In the genomic region with DNA sequence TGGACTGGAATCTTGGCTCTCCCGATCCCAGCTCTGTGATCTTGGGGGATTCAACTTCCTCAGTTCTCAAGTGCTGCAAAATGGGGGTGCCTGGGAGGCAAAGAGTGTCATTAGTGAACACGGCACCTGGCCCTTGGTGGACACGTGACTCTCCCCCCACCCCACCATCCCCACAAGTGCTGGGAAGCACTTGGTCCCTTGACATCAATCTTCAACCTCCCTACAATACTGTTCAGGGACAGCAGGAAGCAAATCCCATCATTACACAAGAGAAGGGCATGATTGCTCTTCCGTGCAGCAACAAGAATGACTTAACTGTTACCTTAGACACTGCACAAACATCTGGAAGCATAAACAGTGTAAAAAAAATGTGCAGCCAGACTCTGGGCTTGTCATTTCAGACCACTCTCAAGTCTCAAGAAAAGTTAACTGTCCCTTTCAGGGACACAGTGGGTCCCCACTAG, we compare ENCODE assay signal across 13 cellular contexts.
DNase-seq lines count a peak whose midpoint lies in the region; TF ChIP-seq lines count a peak whose summit lies in the region.
"Had no signal": no experiment of that assay in that cellular context is flagged by ENCODE, and none has a peak within 500 bp of the region (broad histone marks: within the 10 kb centered on the region; RNA-seq: fewer than 3 reads in every experiment).

No MANE protein-coding gene starts in this region.

- no TSS peak for BruUV-seq in OCI-LY7 (replicated peaks; lab: Mats Ljungman, UMichigan)

- H3K4me3 ChIP-seq in Loucy (ENCODE audit: low read length, poor library complexity, severe bottlenecking) (no peak overlapping the region), coronary artery (no peak overlapping the region), OCI-LY7 (ENCODE audit: low read depth, low read length, poor library complexity, severe bottlenecking) (no peak overlapping the region), H7 (ENCODE audit: insufficient read depth, low read depth, low read length) (no peak overlapping the region)
- H3K4me3 ChIP-seq: skin epidermis had no signal

- peaks cover 28% of the 10 kb centered on the region for H3K4me1 ChIP-seq in Loucy (ENCODE audit: insufficient read depth, low read length, poor library complexity, severe bottlenecking)
- no peaks in the 10 kb centered on the region for H3K4me1 ChIP-seq in OCI-LY7 (ENCODE audit: insufficient read depth, low read length, poor library complexity, severe bottlenecking)

- H3K27me3 ChIP-seq in Loucy (ENCODE audit: insufficient read depth, low read length, poor library complexity, severe bottlenecking): no peaks in the 10 kb centered on the region
- H3K27me3 ChIP-seq in H7 (ENCODE audit: control insufficient read depth, insufficient read depth, low read length): no peaks in the 10 kb centered on the region

- TF ChIP-seq CTCF in Loucy (conservative IDR thresholded peaks at IDR 0.05; ENCODE audit: low read length): no peak
- TF ChIP-seq CTCF in coronary artery (IDR thresholded peaks at IDR 0.05): no peak
- no peak for TF ChIP-seq CTCF in nephron progenitor cell (IDR thresholded peaks at IDR 0.05)
- no peak for TF ChIP-seq CTCF in OCI-LY7 (conservative IDR thresholded peaks at IDR 0.05; ENCODE audit: low read length)

- H3K36me3 ChIP-seq in Loucy (ENCODE audit: insufficient read depth, low read length) (peaks cover 70% of the 10 kb centered on the region; the same call in 1 of the 2 replicates), OCI-LY7 (ENCODE audit: insufficient read depth, low read length) (peaks cover 65% of the 10 kb centered on the region), H7 (replicated peaks; ENCODE audit: control insufficient read depth, insufficient read depth, low read length) (peaks cover 20% of the 10 kb centered on the region)

- no peak overlapping the region for H2AFZ ChIP-seq in Loucy (ENCODE audit: low read length)
- no peak overlapping the region for H2AFZ ChIP-seq in OCI-LY7 (ENCODE audit: low read length)

- no peaks in the 10 kb centered on the region for H3F3A ChIP-seq in Loucy (ENCODE audit: low read depth)

- CTCF ChIA-PET in OCI-LY7 (lab: Charles Lee; ENCODE audit: unreplicated experiment): no interaction called here

- H3K79me2 ChIP-seq in Loucy (ENCODE audit: insufficient read depth, low read length): peaks cover 51% of the 10 kb centered on the region
- 0 out of 2 replicates have a peak, but pooled peaks cover 2% of the 10 kb centered on the region for H3K79me2 ChIP-seq in OCI-LY7 (ENCODE audit: insufficient read depth, low read depth, low read length)

- H3K4me2 ChIP-seq in Loucy (ENCODE audit: low read depth, low read length, poor library complexity, severe bottlenecking): peak overlapping the region; percentile 67
- no peak overlapping the region for H3K4me2 ChIP-seq in OCI-LY7 (ENCODE audit: low read length)

- DNase-seq in AG20443 (ENCODE audit: low spot score): peak; percentile 40
- peak; percentile 43 for DNase-seq in coronary artery (ENCODE audit: low spot score)
- DNase-seq in nephron progenitor cell: no peak
- DNase-seq in NCI-H82 treated with DMSO at 0.1 percent for 48 hours (lab: John Stamatoyannopoulos, UW; ENCODE audit: unreplicated experiment): no peak
- DNase-seq in stimulated activated CD4-positive, alpha-beta T cell treated with anti-CD3 and anti-CD28 coated beads, Interleukin-12 subunit alpha, Interleukin-12 subunit beta, amount 100 ng/mL, for 4 hours: no peak
- no peak for DNase-seq in OCI-LY7 (ENCODE audit: low spot score)
- no peak for DNase-seq in H7
- DNase-seq: COR-L47; effector CD8-positive, alpha-beta T cell; NCI-H2029 treated with DMSO at 0.1 percent for 48 hours had no signal

- H4K20me1 ChIP-seq in Loucy (ENCODE audit: insufficient read depth, low read length, poor library complexity, severe bottlenecking) (peaks cover 12% of the 10 kb centered on the region), OCI-LY7 (ENCODE audit: insufficient read depth, low read length) (peaks cover 4% of the 10 kb centered on the region; the same call in 1 of the 2 replicates)

- POLR2A ChIA-PET in OCI-LY7 (lab: Charles Lee): no interaction called here

- H3K9me3 ChIP-seq in Loucy (ENCODE audit: insufficient read depth, low read depth, low read length) (no peaks in the 10 kb centered on the region), OCI-LY7 (ENCODE audit: low read length) (no peaks in the 10 kb centered on the region)

- H3K9me3 Mint-ChIP-seq in nephron progenitor cell: no peaks in the 10 kb centered on the region
- H3K9me3 Mint-ChIP-seq: activated naive CD4-positive, alpha-beta T cell treated with anti-CD3 and anti-CD28 coated beads, Interleukin-2, amount 50 U/mL, for 72 hours had no signal

- H3K27ac Mint-ChIP-seq in nephron progenitor cell: peak overlapping the region; percentile 92

- intact Hi-C loops in OCI-LY7 (cut with micrococcal nuclease; ENCODE audit: unreplicated experiment): no loop called here

- no peak overlapping the region for H3K4me3 Mint-ChIP-seq in nephron progenitor cell

- no peak overlapping the region for H3K9ac ChIP-seq in Loucy (ENCODE audit: low read depth, low read length, poor library complexity, severe bottlenecking)

- H3K4me1 Mint-ChIP-seq in nephron progenitor cell: peaks cover 32% of the 10 kb centered on the region

- no peaks in the 10 kb centered on the region for H3K27me3 Mint-ChIP-seq in nephron progenitor cell (ENCODE audit: low read depth, poor library complexity)

- H3K27ac ChIP-seq in coronary artery (no peak overlapping the region), OCI-LY7 (ENCODE audit: low read depth, low read length, poor library complexity, severe bottlenecking) (no peak overlapping the region)

- H3K9me2 ChIP-seq in Loucy (replicated peaks; ENCODE audit: low read depth, low read length) (no peaks in the 10 kb centered on the region), OCI-LY7 (ENCODE audit: insufficient read depth, low read length) (no peaks in the 10 kb centered on the region)

- H3K36me3 Mint-ChIP-seq in nephron progenitor cell (ENCODE audit: low read depth): peaks cover 49% of the 10 kb centered on the region
- H3K36me3 Mint-ChIP-seq: activated naive CD4-positive, alpha-beta T cell treated with anti-CD3 and anti-CD28 coated beads, Interleukin-2, amount 50 U/mL, for 72 hours had no signal

Comparison
In these comparisons a context has a peak if more than half of its experiments do, and no peak if none do; other contexts are left out.
1. DNase-seq: peak in AG20443 (single experiment) and coronary artery (single experiment); none in nephron progenitor cell (single experiment), NCI-H82 treated with DMSO at 0.1 percent for 48 hours (single experiment), stimulated activated CD4-positive, alpha-beta T cell treated with anti-CD3 and anti-CD28 coated beads, Interleukin-12 subunit alpha, Interleukin-12 subunit beta, amount 100 ng/mL, for 4 hours (single experiment), OCI-LY7 (single experiment) and H7 (single experiment).